In genomic region chr17:2786176-2786881, GRCh38 we compare ENCODE assay signal across 8 cellular contexts. TPM values are rescaled to one million over a fixed set of nuclear protein-coding genes. Genes with fewer than 3 reads are reported as not detected.
DNase-seq lines count a peak whose midpoint lies in the region; ATAC-seq and TF ChIP-seq lines count a peak whose summit lies in the region.

No MANE protein-coding gene starts in this region.

- in situ Hi-C loops in T47D (cut with HindIII; ENCODE audit: low pct_unique_long_range_greater_than_20kb, low sequenced_read_pairs) = no loop called here

- peak overlapping the region; percentile 74 for H3K27ac ChIP-seq in WERI-Rb-1

- H3K27ac Mint-ChIP-seq in immature natural killer cell = peak overlapping the region in 2 of 6 donors; percentile 12 to 22

- TF ChIP-seq CTCF in WERI-Rb-1 (IDR thresholded peaks at IDR 0.05; ENCODE audit: low read depth, low read length) = peak; percentile 93

- H3K4me1 Mint-ChIP-seq in immature natural killer cell = peaks cover 31 to 45% of the 10 kb centered on the region in 2 donors

- peaks cover 0 to 4% (median 2%) of the 10 kb centered on the region in 3 donors for H3K27me3 Mint-ChIP-seq in immature natural killer cell (ENCODE audit: low read depth in 3 of 3)

- peak overlapping the region; percentile 13; the same call in 1 of the 2 replicates for H3K4me3 ChIP-seq in WERI-Rb-1 (ENCODE audit: low read depth, low read length)

- peak overlapping the region in 3 of 5 donors; percentile 26 to 27 (median 27) for H3K4me3 Mint-ChIP-seq in immature natural killer cell

- no peaks in the 10 kb centered on the region for H3K9me3 ChIP-seq in WERI-Rb-1 (ENCODE audit: severe bottlenecking)

- DNase-seq in GF-D8 (lab: John Stamatoyannopoulos, UW) (peak; percentile 59), NCI-H345 treated with DMSO at 0.1 percent for 48 hours (lab: John Stamatoyannopoulos, UW; ENCODE audit: unreplicated experiment) (peak; percentile 70), WERI-Rb-1 (peak; percentile 98), T47D (ENCODE audit: low read depth in 1 of 2, low spot score in 1 of 2) (peak; percentile 51 to 86), immature natural killer cell (peak; percentile 93 to 95 (median 94))
- peak; percentile 87 to 95 (median 90) for DNase-seq in stimulated activated CD4-positive, alpha-beta T cell treated with anti-CD3 and anti-CD28 coated beads, Interleukin-12 subunit alpha, Interleukin-12 subunit beta, amount 100 ng/mL, for 48 hours (ENCODE audit: low read depth in 2 of 3, low spot score in 1 of 3)

- no peaks in the 10 kb centered on the region for H3K36me3 ChIP-seq in WERI-Rb-1

- ATAC-seq in HG03175 (IDR thresholded peaks at IDR 0.05; ENCODE audit: unreplicated experiment) = peak; percentile 73
- ATAC-seq in GM19328 (IDR thresholded peaks at IDR 0.05; ENCODE audit: unreplicated experiment) = no peak

- H3K27me3 ChIP-seq in WERI-Rb-1 (ENCODE audit: insufficient read depth, low read depth, severe bottlenecking) = no peaks in the 10 kb centered on the region

- no peaks in the 10 kb centered on the region for H3K36me3 Mint-ChIP-seq in immature natural killer cell

- H3K9me3 Mint-ChIP-seq in immature natural killer cell = no peaks in the 10 kb centered on the region

RNA-seq across cellular contexts. Expression of gene RAP1GAP2, which starts 9.9 kb away (rescaled TPM):
- polyA plus RNA-seq in immature natural killer cell = 10 to 100 TPM in 1 of 3 donors, 1 to 10 TPM in 2; 2.5 to 28.9 (median 6.4) TPM

RNA-seq across cellular contexts. Expression of gene CCDC92B, which starts 36.9 kb away (rescaled TPM):
- not detected for polyA plus RNA-seq in immature natural killer cell
